8 cellular contexts compared by ENCODE assay signal in the genomic region with DNA sequence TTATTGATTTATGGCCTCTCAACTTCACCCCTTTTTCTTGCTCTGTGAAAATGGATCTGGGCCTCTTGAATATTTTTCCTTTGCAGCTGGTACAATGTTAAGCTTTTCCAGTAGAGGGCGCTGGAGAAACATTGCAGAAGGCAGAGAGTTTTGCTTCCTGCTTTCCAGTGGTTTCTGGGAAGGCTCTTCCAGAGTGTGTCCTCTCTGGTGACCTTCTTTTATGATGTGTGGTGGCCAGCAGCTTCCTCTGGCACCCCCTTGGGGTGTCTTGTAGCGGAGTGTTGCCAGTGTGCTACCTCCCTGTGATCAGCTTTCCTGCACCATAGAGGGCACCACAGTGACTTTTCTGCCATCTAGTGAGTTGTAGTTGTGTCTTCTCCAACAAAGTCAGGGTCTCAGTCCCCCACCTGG. TPM values are rescaled to one million over a fixed set of nuclear protein-coding genes. Genes with fewer than 3 reads are reported as not detected.
DNase-seq lines count a peak whose midpoint lies in the region; ATAC-seq and TF ChIP-seq lines count a peak whose summit lies in the region.

No MANE protein-coding gene starts in this region.

- H3K27me3 Mint-ChIP-seq in central memory CD8-positive, alpha-beta T cell = no peaks in the 10 kb centered on the region
- H3K27me3 Mint-ChIP-seq in osteocyte (ENCODE audit: unreplicated experiment) = no peaks in the 10 kb centered on the region
- H3K27me3 Mint-ChIP-seq in activated naive CD4-positive, alpha-beta T cell treated with anti-CD3 and anti-CD28 coated beads, Interleukin-2, amount 10 ng/mL, durations not matched to agents 7 days and 5 days = no peaks in the 10 kb centered on the region

- peaks cover 7% of the 10 kb centered on the region for H4K20me1 ChIP-seq in Loucy (ENCODE audit: insufficient read depth, low read length, poor library complexity, severe bottlenecking)

- CTCF ChIA-PET in activated naive CD4-positive, alpha-beta T cell treated with anti-CD3 and anti-CD28 coated beads, Interleukin-2, amount 10 ng/mL, durations not matched to agents 7 days and 5 days (lab: Charles Lee) = interaction anchor here (0.6 to 3.1 kb wide), 7 partner anchors 9 to 183 kb away, joined by 3 to 14 read pairs (median 5); no protein-coding TSS in a partner anchor

- TF ChIP-seq CTCF in Loucy (conservative IDR thresholded peaks at IDR 0.05; ENCODE audit: low read length) (peak; percentile 88), osteocyte (IDR thresholded peaks at IDR 0.05) (peak; percentile 33)

- H3K9me2 ChIP-seq in Loucy (replicated peaks; ENCODE audit: low read depth, low read length) = no peaks in the 10 kb centered on the region

- H3K4me3 Mint-ChIP-seq in central memory CD8-positive, alpha-beta T cell = peak overlapping the region; percentile 27
- no peak overlapping the region for H3K4me3 Mint-ChIP-seq in osteocyte (ENCODE audit: unreplicated experiment)
- no peak overlapping the region for H3K4me3 Mint-ChIP-seq in activated naive CD4-positive, alpha-beta T cell treated with anti-CD3 and anti-CD28 coated beads, Interleukin-2, amount 10 ng/mL, durations not matched to agents 7 days and 5 days

- H3K9me3 Mint-ChIP-seq in central memory CD8-positive, alpha-beta T cell = peaks cover 5% of the 10 kb centered on the region
- peaks cover 11% of the 10 kb centered on the region for H3K9me3 Mint-ChIP-seq in osteocyte (ENCODE audit: unreplicated experiment)
- peaks cover 18% of the 10 kb centered on the region for H3K9me3 Mint-ChIP-seq in activated naive CD4-positive, alpha-beta T cell treated with anti-CD3 and anti-CD28 coated beads, Interleukin-2, amount 10 ng/mL, durations not matched to agents 7 days and 5 days

- no peak overlapping the region for H3K9ac ChIP-seq in Loucy (ENCODE audit: low read depth, low read length, poor library complexity, severe bottlenecking)

- no peak overlapping the region for H3K27ac Mint-ChIP-seq in central memory CD8-positive, alpha-beta T cell (ENCODE audit: low read depth)
- no peak overlapping the region for H3K27ac Mint-ChIP-seq in osteocyte (ENCODE audit: unreplicated experiment)
- H3K27ac Mint-ChIP-seq in activated naive CD4-positive, alpha-beta T cell treated with anti-CD3 and anti-CD28 coated beads, Interleukin-2, amount 10 ng/mL, durations not matched to agents 7 days and 5 days = no peak overlapping the region

- H3K79me2 ChIP-seq in Loucy (ENCODE audit: insufficient read depth, low read length) = peaks cover 74% of the 10 kb centered on the region

- no peak for ATAC-seq in central memory CD8-positive, alpha-beta T cell (replicated peaks; ENCODE audit: extremely low read depth, poor library complexity, severe bottlenecking)

- peaks cover 27% of the 10 kb centered on the region for H3K4me1 ChIP-seq in Loucy (ENCODE audit: insufficient read depth, low read length, poor library complexity, severe bottlenecking)

- no peaks in the 10 kb centered on the region for H3K36me3 ChIP-seq in Loucy (ENCODE audit: insufficient read depth, low read length)

- no peak overlapping the region for H3K4me2 ChIP-seq in Loucy (ENCODE audit: low read depth, low read length, poor library complexity, severe bottlenecking)

- H3K36me3 Mint-ChIP-seq in central memory CD8-positive, alpha-beta T cell (ENCODE audit: insufficient read depth) = peaks cover 2% of the 10 kb centered on the region
- H3K36me3 Mint-ChIP-seq in osteocyte (ENCODE audit: unreplicated experiment) = no peaks in the 10 kb centered on the region
- H3K36me3 Mint-ChIP-seq in activated naive CD4-positive, alpha-beta T cell treated with anti-CD3 and anti-CD28 coated beads, Interleukin-2, amount 10 ng/mL, durations not matched to agents 7 days and 5 days = peaks cover 16% of the 10 kb centered on the region

- peaks cover 73% of the 10 kb centered on the region for H3K4me1 Mint-ChIP-seq in central memory CD8-positive, alpha-beta T cell
- H3K4me1 Mint-ChIP-seq in osteocyte (ENCODE audit: unreplicated experiment) = peaks cover 13% of the 10 kb centered on the region
- H3K4me1 Mint-ChIP-seq in activated naive CD4-positive, alpha-beta T cell treated with anti-CD3 and anti-CD28 coated beads, Interleukin-2, amount 10 ng/mL, durations not matched to agents 7 days and 5 days = peaks cover 38% of the 10 kb centered on the region

- peaks cover 6% of the 10 kb centered on the region; the same call in 1 of the 2 replicates for H3K9me3 ChIP-seq in Loucy (ENCODE audit: insufficient read depth, low read depth, low read length)

- DNase-seq in NCI-H2196 (lab: John Stamatoyannopoulos, UW; ENCODE audit: unreplicated experiment) (peak; percentile 19), NCI-H2196 treated with DMSO at 0.1 percent for 48 hours (lab: John Stamatoyannopoulos, UW; ENCODE audit: unreplicated experiment) (no peak), osteocyte (ENCODE audit: extremely low spot score, unreplicated experiment) (no peak)
- DNase-seq in central memory CD8-positive, alpha-beta T cell (ENCODE audit: low spot score in 2 of 2) = no peak
- DNase-seq in stimulated activated CD4-positive, alpha-beta T cell treated with anti-CD3 and anti-CD28 coated beads, Interleukin-15, amount 100 ng/mL, for 24 hours = no peak
- no peak for DNase-seq in stimulated activated CD4-positive, alpha-beta T cell treated with anti-CD3 and anti-CD28 coated beads, Interleukin-2, amount 100 ng/mL, for 24 hours
- DNase-seq in activated naive CD4-positive, alpha-beta T cell treated with anti-CD3 and anti-CD28 coated beads, Interleukin-2, amount 10 ng/mL, durations not matched to agents 7 days and 5 days = no peak

- H2AFZ ChIP-seq in Loucy (ENCODE audit: low read length) = no peak overlapping the region

- H3K27me3 ChIP-seq in Loucy (ENCODE audit: insufficient read depth, low read length, poor library complexity, severe bottlenecking) = no peaks in the 10 kb centered on the region

- peaks cover 12% of the 10 kb centered on the region for H3F3A ChIP-seq in Loucy (ENCODE audit: low read depth)

- no peak overlapping the region for H3K4me3 ChIP-seq in Loucy (ENCODE audit: low read length, poor library complexity, severe bottlenecking)

RNA-seq across cellular contexts. Expression of a gene that starts 25.4 kb away (rescaled TPM):
- total RNA-seq in osteocyte = 22.6 and 23.8 TPM in 2 replicates
